ENCODE assay signal across 1 cellular context in the genomic region with DNA sequence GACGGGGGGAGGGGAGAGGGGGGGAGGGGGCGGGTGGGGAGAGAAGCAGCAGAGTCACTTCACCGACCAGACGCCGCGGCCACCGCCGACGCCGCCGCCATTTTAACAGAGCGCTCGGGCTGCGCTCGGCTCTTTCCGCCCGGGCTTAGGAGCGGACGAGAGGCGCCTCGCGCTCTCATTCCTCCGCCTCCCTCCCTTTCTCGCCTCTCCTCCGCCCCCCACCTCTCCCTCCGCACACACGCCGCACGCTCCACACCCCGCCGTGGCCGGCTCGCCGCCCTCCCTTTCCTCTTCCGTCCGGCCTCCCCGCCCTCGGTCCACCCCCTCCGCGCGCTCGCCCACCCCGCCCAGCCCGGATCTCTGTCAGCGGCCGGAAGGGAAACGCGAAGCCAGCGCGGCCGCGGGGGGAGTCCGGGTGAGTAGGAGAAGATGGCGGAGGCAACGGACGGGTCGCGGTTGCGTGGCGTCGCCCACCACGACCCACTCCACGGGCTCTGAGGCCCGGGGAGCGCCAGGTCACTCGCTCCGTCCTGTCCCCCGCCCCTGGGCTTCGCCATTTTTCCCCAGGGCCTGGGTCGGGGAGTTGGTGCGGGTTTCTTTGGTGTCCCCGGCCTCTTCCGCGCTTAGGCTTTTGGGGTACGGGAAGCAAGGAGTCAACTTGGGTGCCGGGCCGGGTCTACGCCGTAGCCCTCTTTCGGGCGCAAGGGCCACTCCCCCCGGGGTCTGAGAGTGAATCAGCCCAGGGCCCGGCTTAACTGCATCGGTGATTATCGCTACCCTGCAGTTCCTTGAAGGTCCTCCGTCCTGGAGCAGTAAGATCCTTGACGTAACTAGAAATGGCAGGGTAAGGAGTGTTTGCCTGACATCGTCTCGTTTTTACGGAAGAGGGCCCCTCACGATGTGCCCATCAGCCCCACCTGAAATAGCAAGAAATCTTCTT.
TF ChIP-seq lines count a peak whose summit lies in the region.

A gene with protein sequence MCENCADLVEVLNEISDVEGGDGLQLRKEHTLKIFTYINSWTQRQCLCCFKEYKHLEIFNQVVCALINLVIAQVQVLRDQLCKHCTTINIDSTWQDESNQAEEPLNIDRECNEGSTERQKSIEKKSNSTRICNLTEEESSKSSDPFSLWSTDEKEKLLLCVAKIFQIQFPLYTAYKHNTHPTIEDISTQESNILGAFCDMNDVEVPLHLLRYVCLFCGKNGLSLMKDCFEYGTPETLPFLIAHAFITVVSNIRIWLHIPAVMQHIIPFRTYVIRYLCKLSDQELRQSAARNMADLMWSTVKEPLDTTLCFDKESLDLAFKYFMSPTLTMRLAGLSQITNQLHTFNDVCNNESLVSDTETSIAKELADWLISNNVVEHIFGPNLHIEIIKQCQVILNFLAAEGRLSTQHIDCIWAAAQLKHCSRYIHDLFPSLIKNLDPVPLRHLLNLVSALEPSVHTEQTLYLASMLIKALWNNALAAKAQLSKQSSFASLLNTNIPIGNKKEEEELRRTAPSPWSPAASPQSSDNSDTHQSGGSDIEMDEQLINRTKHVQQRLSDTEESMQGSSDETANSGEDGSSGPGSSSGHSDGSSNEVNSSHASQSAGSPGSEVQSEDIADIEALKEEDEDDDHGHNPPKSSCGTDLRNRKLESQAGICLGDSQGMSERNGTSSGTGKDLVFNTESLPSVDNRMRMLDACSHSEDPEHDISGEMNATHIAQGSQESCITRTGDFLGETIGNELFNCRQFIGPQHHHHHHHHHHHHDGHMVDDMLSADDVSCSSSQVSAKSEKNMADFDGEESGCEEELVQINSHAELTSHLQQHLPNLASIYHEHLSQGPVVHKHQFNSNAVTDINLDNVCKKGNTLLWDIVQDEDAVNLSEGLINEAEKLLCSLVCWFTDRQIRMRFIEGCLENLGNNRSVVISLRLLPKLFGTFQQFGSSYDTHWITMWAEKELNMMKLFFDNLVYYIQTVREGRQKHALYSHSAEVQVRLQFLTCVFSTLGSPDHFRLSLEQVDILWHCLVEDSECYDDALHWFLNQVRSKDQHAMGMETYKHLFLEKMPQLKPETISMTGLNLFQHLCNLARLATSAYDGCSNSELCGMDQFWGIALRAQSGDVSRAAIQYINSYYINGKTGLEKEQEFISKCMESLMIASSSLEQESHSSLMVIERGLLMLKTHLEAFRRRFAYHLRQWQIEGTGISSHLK (N-terminal part only) (minus strand): TSS at position 123 of the 940 bp plus-strand sequence. CDS start 395 bp downstream, outside the sequence.

TF ChIP-seq in GM12878, 131 proteins besides CTCF, POLR2A, EP300 and RAD21 (continued from another document):
- TF ChIP-seq, protein P1, sequence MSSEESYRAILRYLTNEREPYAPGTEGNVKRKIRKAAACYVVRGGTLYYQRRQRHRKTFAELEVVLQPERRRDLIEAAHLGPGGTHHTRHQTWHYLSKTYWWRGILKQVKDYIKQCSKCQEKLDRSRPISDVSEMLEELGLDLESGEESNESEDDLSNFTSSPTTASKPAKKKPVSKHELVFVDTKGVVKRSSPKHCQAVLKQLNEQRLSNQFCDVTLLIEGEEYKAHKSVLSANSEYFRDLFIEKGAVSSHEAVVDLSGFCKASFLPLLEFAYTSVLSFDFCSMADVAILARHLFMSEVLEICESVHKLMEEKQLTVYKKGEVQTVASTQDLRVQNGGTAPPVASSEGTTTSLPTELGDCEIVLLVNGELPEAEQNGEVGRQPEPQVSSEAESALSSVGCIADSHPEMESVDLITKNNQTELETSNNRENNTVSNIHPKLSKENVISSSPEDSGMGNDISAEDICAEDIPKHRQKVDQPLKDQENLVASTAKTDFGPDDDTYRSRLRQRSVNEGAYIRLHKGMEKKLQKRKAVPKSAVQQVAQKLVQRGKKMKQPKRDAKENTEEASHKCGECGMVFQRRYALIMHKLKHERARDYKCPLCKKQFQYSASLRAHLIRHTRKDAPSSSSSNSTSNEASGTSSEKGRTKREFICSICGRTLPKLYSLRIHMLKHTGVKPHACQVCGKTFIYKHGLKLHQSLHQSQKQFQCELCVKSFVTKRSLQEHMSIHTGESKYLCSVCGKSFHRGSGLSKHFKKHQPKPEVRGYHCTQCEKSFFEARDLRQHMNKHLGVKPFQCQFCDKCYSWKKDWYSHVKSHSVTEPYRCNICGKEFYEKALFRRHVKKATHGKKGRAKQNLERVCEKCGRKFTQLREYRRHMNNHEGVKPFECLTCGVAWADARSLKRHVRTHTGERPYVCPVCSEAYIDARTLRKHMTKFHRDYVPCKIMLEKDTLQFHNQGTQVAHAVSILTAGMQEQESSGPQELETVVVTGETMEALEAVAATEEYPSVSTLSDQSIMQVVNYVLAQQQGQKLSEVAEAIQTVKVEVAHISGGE (CRISPR knock-in tag; IDR thresholded peaks at IDR 0.05), result peak; percentile 30; the same call in 1 of the 2 replicates
- TF ChIP-seq NR2C2 (IDR thresholded peaks at IDR 0.05; ENCODE audit: borderline replicate concordance, control insufficient read depth, insufficient read length, low read depth) (no peak), SREBF1 (IDR thresholded peaks at IDR 0.05; ENCODE audit: low read length) (no peak), MEF2B (IDR thresholded peaks at IDR 0.05; ENCODE audit: partially characterized antibody, poor library complexity, severe bottlenecking) (no peak), MTA2 (IDR thresholded peaks at IDR 0.05; ENCODE audit: low read depth) (no peak), NFIC (IDR thresholded peaks at IDR 0.05; ENCODE audit: low read depth, low read length) (no peak), E4F1 (IDR thresholded peaks at IDR 0.05; ENCODE audit: borderline replicate concordance, partially characterized antibody) (peak; percentile 23), CHD1 (IDR thresholded peaks at IDR 0.05; ENCODE audit: low read depth, low read length) (peak; percentile 80; the same call in 1 of the 2 replicates), GATAD2B (conservative IDR thresholded peaks at IDR 0.05; ENCODE audit: low read depth) (peak; percentile 92), ASH2L (IDR thresholded peaks at IDR 0.05; ENCODE audit: borderline replicate concordance, low read depth) (no peak), SIN3A (IDR thresholded peaks at IDR 0.05; ENCODE audit: low read depth, low read length) (peak; percentile 61; the same call in 1 of the 2 replicates), HCFC1 (IDR thresholded peaks at IDR 0.05; ENCODE audit: low read length) (no peak), CBFB (IDR thresholded peaks at IDR 0.05; ENCODE audit: low read depth) (no peak), TBL1XR1 (IDR thresholded peaks at IDR 0.05; ENCODE audit: low read depth, low read length) (0 out of 2 replicates have a peak, but pooled peaks have one; percentile 28), ZNF24 (IDR thresholded peaks at IDR 0.05) (no peak), ZNF217 (IDR thresholded peaks at IDR 0.05) (no peak), SIX5 (IDR thresholded peaks at IDR 0.05; ENCODE audit: low read depth, low read length, severe bottlenecking) (peak; percentile 22), HDGF (IDR thresholded peaks at IDR 0.05) (peak; percentile 96), RELA (IDR thresholded peaks at IDR 0.05; ENCODE audit: borderline replicate concordance, partially characterized antibody) (peak; percentile 53)
- TF ChIP-seq, protein P2, sequence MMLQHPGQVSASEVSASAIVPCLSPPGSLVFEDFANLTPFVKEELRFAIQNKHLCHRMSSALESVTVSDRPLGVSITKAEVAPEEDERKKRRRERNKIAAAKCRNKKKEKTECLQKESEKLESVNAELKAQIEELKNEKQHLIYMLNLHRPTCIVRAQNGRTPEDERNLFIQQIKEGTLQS (IDR thresholded peaks at IDR 0.05; ENCODE audit: borderline replicate concordance, extremely low read depth, low read depth, low read length), result no peak
- TF ChIP-seq, protein P3, sequence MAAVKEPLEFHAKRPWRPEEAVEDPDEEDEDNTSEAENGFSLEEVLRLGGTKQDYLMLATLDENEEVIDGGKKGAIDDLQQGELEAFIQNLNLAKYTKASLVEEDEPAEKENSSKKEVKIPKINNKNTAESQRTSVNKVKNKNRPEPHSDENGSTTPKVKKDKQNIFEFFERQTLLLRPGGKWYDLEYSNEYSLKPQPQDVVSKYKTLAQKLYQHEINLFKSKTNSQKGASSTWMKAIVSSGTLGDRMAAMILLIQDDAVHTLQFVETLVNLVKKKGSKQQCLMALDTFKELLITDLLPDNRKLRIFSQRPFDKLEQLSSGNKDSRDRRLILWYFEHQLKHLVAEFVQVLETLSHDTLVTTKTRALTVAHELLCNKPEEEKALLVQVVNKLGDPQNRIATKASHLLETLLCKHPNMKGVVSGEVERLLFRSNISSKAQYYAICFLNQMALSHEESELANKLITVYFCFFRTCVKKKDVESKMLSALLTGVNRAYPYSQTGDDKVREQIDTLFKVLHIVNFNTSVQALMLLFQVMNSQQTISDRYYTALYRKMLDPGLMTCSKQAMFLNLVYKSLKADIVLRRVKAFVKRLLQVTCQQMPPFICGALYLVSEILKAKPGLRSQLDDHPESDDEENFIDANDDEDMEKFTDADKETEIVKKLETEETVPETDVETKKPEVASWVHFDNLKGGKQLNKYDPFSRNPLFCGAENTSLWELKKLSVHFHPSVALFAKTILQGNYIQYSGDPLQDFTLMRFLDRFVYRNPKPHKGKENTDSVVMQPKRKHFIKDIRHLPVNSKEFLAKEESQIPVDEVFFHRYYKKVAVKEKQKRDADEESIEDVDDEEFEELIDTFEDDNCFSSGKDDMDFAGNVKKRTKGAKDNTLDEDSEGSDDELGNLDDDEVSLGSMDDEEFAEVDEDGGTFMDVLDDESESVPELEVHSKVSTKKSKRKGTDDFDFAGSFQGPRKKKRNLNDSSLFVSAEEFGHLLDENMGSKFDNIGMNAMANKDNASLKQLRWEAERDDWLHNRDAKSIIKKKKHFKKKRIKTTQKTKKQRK (IDR thresholded peaks at IDR 0.05; ENCODE audit: low read depth, low read length), result no peak
- TF ChIP-seq, protein P4, sequence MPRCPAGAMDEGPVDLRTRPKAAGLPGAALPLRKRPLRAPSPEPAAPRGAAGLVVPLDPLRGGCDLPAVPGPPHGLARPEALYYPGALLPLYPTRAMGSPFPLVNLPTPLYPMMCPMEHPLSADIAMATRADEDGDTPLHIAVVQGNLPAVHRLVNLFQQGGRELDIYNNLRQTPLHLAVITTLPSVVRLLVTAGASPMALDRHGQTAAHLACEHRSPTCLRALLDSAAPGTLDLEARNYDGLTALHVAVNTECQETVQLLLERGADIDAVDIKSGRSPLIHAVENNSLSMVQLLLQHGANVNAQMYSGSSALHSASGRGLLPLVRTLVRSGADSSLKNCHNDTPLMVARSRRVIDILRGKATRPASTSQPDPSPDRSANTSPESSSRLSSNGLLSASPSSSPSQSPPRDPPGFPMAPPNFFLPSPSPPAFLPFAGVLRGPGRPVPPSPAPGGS (IDR thresholded peaks at IDR 0.05; ENCODE audit: borderline replicate concordance, insufficient read depth, low read depth, low read length, poor library complexity, severe bottlenecking), result no peak
- TF ChIP-seq, protein P5, sequence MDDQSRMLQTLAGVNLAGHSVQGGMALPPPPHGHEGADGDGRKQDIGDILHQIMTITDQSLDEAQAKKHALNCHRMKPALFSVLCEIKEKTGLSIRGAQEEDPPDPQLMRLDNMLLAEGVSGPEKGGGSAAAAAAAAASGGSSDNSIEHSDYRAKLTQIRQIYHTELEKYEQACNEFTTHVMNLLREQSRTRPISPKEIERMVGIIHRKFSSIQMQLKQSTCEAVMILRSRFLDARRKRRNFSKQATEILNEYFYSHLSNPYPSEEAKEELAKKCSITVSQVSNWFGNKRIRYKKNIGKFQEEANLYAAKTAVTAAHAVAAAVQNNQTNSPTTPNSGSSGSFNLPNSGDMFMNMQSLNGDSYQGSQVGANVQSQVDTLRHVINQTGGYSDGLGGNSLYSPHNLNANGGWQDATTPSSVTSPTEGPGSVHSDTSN (IDR thresholded peaks at IDR 0.05; ENCODE audit: insufficient replicate concordance, low read depth, low read length), result no peak
TF ChIP-seq in GM12878: peak in this region for 48.
